ENCODE assay signal across 8 cellular contexts in genomic region chr17:18412001-18412538, GRCh38. TPM values are rescaled to one million over a fixed set of nuclear protein-coding genes. Genes with fewer than 3 reads are reported as not detected.
A peak's percentile ranks its signal among the peaks of the same experiment; 100 is the strongest.
DNase-seq lines count a peak whose midpoint lies in the region; ATAC-seq and TF ChIP-seq lines count a peak whose summit lies in the region.
"Not testable (repeated sequence)": the region's sequence is repeated elsewhere in the genome, so short reads cannot be mapped to it uniquely, and the experiment has no call there.

No MANE protein-coding gene starts in this region.

- H3K36me3 Mint-ChIP-seq in CD8-positive, alpha-beta T cell; activated T-cell treated with anti-CD3 and anti-CD28 coated beads, Interleukin-2, amount 50 U/mL, for 4 hours (ENCODE audit: insufficient read depth); stimulated activated naive B cell treated with anti-CD40 and anti-IgM and Interleukin-4, amounts not matched to agents 10 μg/mL and 1 μg/mL and 100 μg/mL, for 72 hours: not testable (repeated sequence)

- CTCF ChIA-PET in CD8-positive, alpha-beta T cell (lab: Charles Lee), result not testable (repeated sequence)

- H3K27ac ChIP-seq in CD8-positive, alpha-beta T cell (ENCODE audit: low read depth, low read length), result peak overlapping the region; percentile 45
- H3K27ac ChIP-seq in esophagus muscularis mucosa (replicated peaks in 1 of 4), result peak overlapping the region in 3 of 4 donors; percentile 83 to 84 (median 84)

- peaks cover 25% of the 10 kb centered on the region for H3K4me1 Mint-ChIP-seq in CD8-positive, alpha-beta T cell (ENCODE audit: low read depth)
- peaks cover 21% of the 10 kb centered on the region for H3K4me1 Mint-ChIP-seq in activated T-cell treated with anti-CD3 and anti-CD28 coated beads, Interleukin-2, amount 50 U/mL, for 4 hours (ENCODE audit: low read depth)
- H3K4me1 Mint-ChIP-seq in stimulated activated naive B cell treated with anti-CD40 and anti-IgM and Interleukin-4, amounts not matched to agents 10 μg/mL and 1 μg/mL and 100 μg/mL, for 72 hours, result peaks cover 9 to 14% of the 10 kb centered on the region in 2 donors

- H3K27ac Mint-ChIP-seq in CD8-positive, alpha-beta T cell; stimulated activated naive B cell treated with anti-CD40 and anti-IgM and Interleukin-4, amounts not matched to agents 10 μg/mL and 1 μg/mL and 100 μg/mL, for 72 hours: not testable (repeated sequence)

- intact Hi-C loops in CD8-positive, alpha-beta T cell (cut with DNase I, micrococcal nuclease); esophagus muscularis mucosa (cut with DNase I); mucosa of descending colon (cut with DNase I, micrococcal nuclease): not testable (repeated sequence)

- not testable (repeated sequence) for H3K27me3 ChIP-seq in CD8-positive, alpha-beta T cell (ENCODE audit: insufficient read depth, low read length); esophagus muscularis mucosa

- H3K4me3 Mint-ChIP-seq in CD8-positive, alpha-beta T cell; activated T-cell treated with anti-CD3 and anti-CD28 coated beads, Interleukin-2, amount 50 U/mL, for 4 hours; stimulated activated naive B cell treated with anti-CD40 and anti-IgM and Interleukin-4, amounts not matched to agents 10 μg/mL and 1 μg/mL and 100 μg/mL, for 72 hours: not testable (repeated sequence)

- not testable (repeated sequence) for TF ChIP-seq CTCF in CD8-positive, alpha-beta T cell (IDR thresholded peaks at IDR 0.05); LNCaP clone FGC (IDR thresholded peaks at IDR 0.05; ENCODE audit: control insufficient read depth, extremely low read depth, insufficient read depth); esophagus muscularis mucosa (IDR thresholded peaks at IDR 0.05); mucosa of descending colon (IDR thresholded peaks at IDR 0.05)

- no CpG with 5 or more reads among the region's 32 CpGs for WGBS in esophagus muscularis mucosa

- H3K27me3 Mint-ChIP-seq in CD8-positive, alpha-beta T cell (ENCODE audit: low read depth); activated T-cell treated with anti-CD3 and anti-CD28 coated beads, Interleukin-2, amount 50 U/mL, for 4 hours (ENCODE audit: low read depth); stimulated activated naive B cell treated with anti-CD40 and anti-IgM and Interleukin-4, amounts not matched to agents 10 μg/mL and 1 μg/mL and 100 μg/mL, for 72 hours: not testable (repeated sequence)

- H3K36me3 ChIP-seq in CD8-positive, alpha-beta T cell (ENCODE audit: insufficient read depth, low read length); esophagus muscularis mucosa; mucosa of descending colon (ENCODE audit: low read depth): not testable (repeated sequence)

- not testable (repeated sequence) for TF ChIP-seq POLR2A in esophagus muscularis mucosa (IDR thresholded peaks at IDR 0.05; ENCODE audit: low read depth)

- TF ChIP-seq EP300 in esophagus muscularis mucosa (IDR thresholded peaks at IDR 0.05), result not testable (repeated sequence)

- DNase-seq in CD8-positive, alpha-beta T cell, result peak in 1 of 7 experiments; percentile 41
- DNase-seq in LNCaP clone FGC (ENCODE audit: low read depth); activated T-cell treated with anti-CD3 and anti-CD28 coated beads, Interleukin-2, amount 50 U/mL, for 4 hours; esophagus muscularis mucosa (ENCODE audit: extremely low spot score); mucosa of descending colon; stimulated activated naive B cell treated with anti-CD40 and anti-IgM and Interleukin-4, amounts not matched to agents 10 μg/mL and 1 μg/mL and 100 μg/mL, for 72 hours: not testable (repeated sequence)

- ATAC-seq in CD8-positive, alpha-beta T cell, result peak; percentile 95
- ATAC-seq in GM19452 (IDR thresholded peaks at IDR 0.05; ENCODE audit: unreplicated experiment) (peak; percentile 78), HG02870 (IDR thresholded peaks at IDR 0.05; ENCODE audit: unreplicated experiment) (peak; percentile 72), mucosa of descending colon (peak; percentile 95)
- peak; percentile 98 to 99 for ATAC-seq in activated T-cell treated with anti-CD3 and anti-CD28 coated beads, Interleukin-2, amount 50 U/mL, for 4 hours
- ATAC-seq in stimulated activated naive B cell treated with anti-CD40 and anti-IgM and Interleukin-4, amounts not matched to agents 10 μg/mL and 1 μg/mL and 100 μg/mL, for 72 hours (replicated peaks), result peak; percentile 98

- H3K4me1 ChIP-seq in CD8-positive, alpha-beta T cell (ENCODE audit: insufficient read depth, low read length); esophagus muscularis mucosa; mucosa of descending colon (ENCODE audit: low read depth): not testable (repeated sequence)

- POLR2A ChIA-PET in CD8-positive, alpha-beta T cell (lab: Charles Lee), result not testable (repeated sequence)

- H3K9me3 Mint-ChIP-seq in CD8-positive, alpha-beta T cell; activated T-cell treated with anti-CD3 and anti-CD28 coated beads, Interleukin-2, amount 50 U/mL, for 4 hours; stimulated activated naive B cell treated with anti-CD40 and anti-IgM and Interleukin-4, amounts not matched to agents 10 μg/mL and 1 μg/mL and 100 μg/mL, for 72 hours: not testable (repeated sequence)

- peak overlapping the region; percentile 67 for H3K4me3 ChIP-seq in CD8-positive, alpha-beta T cell (ENCODE audit: low read depth, low read length)
- H3K4me3 ChIP-seq in LNCaP clone FGC (ENCODE audit: low read depth, low read length), result peak overlapping the region; percentile 54
- H3K4me3 ChIP-seq in esophagus muscularis mucosa, result peak overlapping the region; percentile 52 to 61 (median 54)
- not testable (repeated sequence) for H3K4me3 ChIP-seq in mucosa of descending colon

- not testable (repeated sequence) for H3K9me3 ChIP-seq in CD8-positive, alpha-beta T cell (ENCODE audit: low read length); esophagus muscularis mucosa; mucosa of descending colon

RNA-seq across cellular contexts. Expression of gene EVPLL, which starts 34.5 kb away (rescaled TPM):
- total RNA-seq in CD8-positive, alpha-beta T cell, result not detected
- under 1 TPM in 2 of 3 donors, not detected in 1; 0.14 to 0.18 TPM for total RNA-seq in activated T-cell treated with anti-CD3 and anti-CD28 coated beads, Interleukin-2, amount 50 U/mL, for 4 hours
- not detected for total RNA-seq in esophagus muscularis mucosa
- total RNA-seq in mucosa of descending colon, result under 1 TPM in 2 of 3 donors, not detected in 1; 0.13 to 0.23 TPM

RNA-seq across cellular contexts. Expression of gene SHMT1, which starts 48.7 kb away (rescaled TPM):
- 1 to 10 TPM; 5.7 to 6.1 TPM for total RNA-seq in CD8-positive, alpha-beta T cell
- 10 to 100 TPM; 26.5 to 36.9 (median 29.7) TPM for total RNA-seq in activated T-cell treated with anti-CD3 and anti-CD28 coated beads, Interleukin-2, amount 50 U/mL, for 4 hours
- total RNA-seq in esophagus muscularis mucosa (10 to 100 TPM; 17.4 to 30.6 (median 24.0) TPM), mucosa of descending colon (10 to 100 TPM; 30.0 to 49.3 (median 30.9) TPM)
